13 cellular contexts compared by ENCODE assay signal in the genomic region with DNA sequence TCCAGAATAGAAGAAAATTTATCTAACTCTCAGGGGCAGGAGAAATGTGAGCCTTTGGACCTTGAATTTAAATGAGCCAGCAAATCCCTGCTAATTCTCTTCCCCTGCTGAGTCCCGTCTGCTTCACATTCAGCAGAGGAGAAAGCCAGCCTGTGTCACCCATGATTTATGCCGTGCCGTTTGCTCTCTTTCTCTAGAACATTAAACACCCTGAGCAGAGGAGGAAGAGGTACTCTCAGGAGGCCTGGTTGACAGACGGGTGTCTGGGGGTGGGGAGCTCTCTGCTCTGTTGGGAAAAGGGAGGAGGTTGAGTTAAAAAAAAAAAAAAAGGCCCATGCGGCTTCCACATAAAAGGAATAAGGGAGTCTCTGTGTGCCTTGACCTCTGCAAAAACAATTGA. TPM values are rescaled to one million over a fixed set of nuclear protein-coding genes. Genes with fewer than 3 reads are reported as not detected.
DNase-seq lines count a peak whose midpoint lies in the region; FAIRE-seq and TF ChIP-seq lines count a peak whose summit lies in the region.
"Had no signal": no experiment of that assay in that cellular context is flagged by ENCODE, and none has a peak within 500 bp of the region (broad histone marks: within the 10 kb centered on the region; RNA-seq: fewer than 3 reads in every experiment).

No MANE protein-coding gene starts in this region.

- H3K4ac ChIP-seq in H9 (ENCODE audit: low read depth, low read length) = no peak overlapping the region

- no peak overlapping the region for H2BK15ac ChIP-seq in H9 (ENCODE audit: low read depth, low read length)

- no peak overlapping the region for H3K27ac ChIP-seq in H9 (ENCODE audit: insufficient read length, low read depth, low read length)
- H3K27ac ChIP-seq in ectodermal cell (ENCODE audit: insufficient read depth, low read depth, low read length, poor library complexity, severe bottlenecking) = peak overlapping the region; percentile 37
- no peak overlapping the region for H3K27ac ChIP-seq in PC-9

- DNase-seq in H9 (no peak), NCI-H2227 treated with DMSO at 0.1 percent for 48 hours (lab: John Stamatoyannopoulos, UW) (peak; percentile 21), osteocyte (ENCODE audit: extremely low spot score, unreplicated experiment) (peak; percentile 27), NCI-H1105 (lab: John Stamatoyannopoulos, UW) (no peak), RCC 7860 (ENCODE audit: low spot score) (no peak), PC-9 (no peak)
- DNase-seq in activated CD4-positive, alpha-beta T cell treated with anti-CD3 and anti-CD28 coated beads, Interleukin-2, amount 50 U/mL, for 4 hours = no peak
- DNase-seq: activated CD4-positive, alpha-beta memory T cell treated with anti-CD3 and anti-CD28 coated beads for 36 hours; effector CD8-positive, alpha-beta T cell; stimulated activated naive CD8-positive, alpha-beta T cell treated with anti-CD3 and anti-CD28 coated beads, Interleukin-15, amount 100 ng/mL, for 72 hours had no signal

- no peaks in the 10 kb centered on the region for H3K9me2 ChIP-seq in PC-9 (ENCODE audit: insufficient read depth)

- intact Hi-C loops in PC-9 (cut with micrococcal nuclease; ENCODE audit: unreplicated experiment) = no loop called here

- H3K36me3 ChIP-seq in ectodermal cell (ENCODE audit: control insufficient read depth, insufficient read depth, low read length) (no peaks in the 10 kb centered on the region), PC-9 (ENCODE audit: low read depth) (no peaks in the 10 kb centered on the region)

- H2BK12ac ChIP-seq in H9 (ENCODE audit: insufficient read length, low read depth, low read length) = no peak overlapping the region

- no peaks in the 10 kb centered on the region; the same call in none of the 2 replicates for H3F3A ChIP-seq in PC-9 (ENCODE audit: insufficient read depth, low read depth)

- H4K20me1 ChIP-seq in H9 (ENCODE audit: control insufficient read depth, insufficient read depth, insufficient read length) (no peaks in the 10 kb centered on the region), PC-9 (ENCODE audit: insufficient read depth) (no peaks in the 10 kb centered on the region)

- no peak overlapping the region for H3K9ac ChIP-seq in H9 (ENCODE audit: extremely low read depth, insufficient read length, low read length)

- no peak overlapping the region for H3K23ac ChIP-seq in H9 (ENCODE audit: insufficient read length, low read depth, low read length)

- H3K4me3 Mint-ChIP-seq in H9 = no peak overlapping the region
- H3K4me3 Mint-ChIP-seq in osteocyte (ENCODE audit: unreplicated experiment) = no peak overlapping the region
- H3K4me3 Mint-ChIP-seq: activated CD4-positive, alpha-beta memory T cell treated with anti-CD3 and anti-CD28 coated beads for 36 hours; activated naive CD8-positive, alpha-beta T cell; CD8-positive, alpha-beta T cell; stimulated activated naive CD8-positive, alpha-beta T cell treated with anti-CD3 and anti-CD28 coated beads, Interleukin-15, amount 100 ng/mL, for 72 hours had no signal

- no peaks in the 10 kb centered on the region for H3K79me2 ChIP-seq in H9 (ENCODE audit: insufficient read depth, low read length)
- no peaks in the 10 kb centered on the region for H3K79me2 ChIP-seq in PC-9 (ENCODE audit: low read depth)

- H3K4me1 Mint-ChIP-seq in H9 = peaks cover 16 to 26% of the 10 kb centered on the region in 2 experiments
- peaks cover 6% of the 10 kb centered on the region for H3K4me1 Mint-ChIP-seq in osteocyte (ENCODE audit: unreplicated experiment)

- no peak overlapping the region for H4K8ac ChIP-seq in H9 (replicated peaks; ENCODE audit: insufficient read length, low read depth, low read length)

- TF ChIP-seq CTCF in H9 (conservative IDR thresholded peaks at IDR 0.05) (no peak), osteocyte (IDR thresholded peaks at IDR 0.05) (no peak), PC-9 (conservative IDR thresholded peaks at IDR 0.05) (no peak)

- H3K36me3 Mint-ChIP-seq in H9 (ENCODE audit: insufficient read depth in 1 of 3, low read depth in 3 of 3) (no peaks in the 10 kb centered on the region), osteocyte (ENCODE audit: unreplicated experiment) (no peaks in the 10 kb centered on the region)
- H3K36me3 Mint-ChIP-seq: activated CD4-positive, alpha-beta memory T cell treated with anti-CD3 and anti-CD28 coated beads for 36 hours; activated naive CD8-positive, alpha-beta T cell; CD8-positive, alpha-beta T cell had no signal

- WGBS in H9 (ENCODE audit: extremely low coverage, insufficient read length, low lambda C conversion rate) = no CpG with 5 or more reads among the region's 5 CpGs
- 17% methylated on average over 5 of the region's 5 CpGs for WGBS in ectodermal cell, 2 experiments

- H3K14ac ChIP-seq in H9 (ENCODE audit: insufficient read depth, low read length) = no peak overlapping the region

- H2AFZ ChIP-seq in H9 (ENCODE audit: low read length) (peak overlapping the region; percentile 81), PC-9 (no peak overlapping the region)

- no peak overlapping the region for H4K91ac ChIP-seq in H9 (ENCODE audit: insufficient read length, low read depth, low read length)

- H3K27ac Mint-ChIP-seq in H9 (peak overlapping the region; percentile 54 to 92 (median 62); a peak in 4 of 7 replicates), osteocyte (ENCODE audit: unreplicated experiment) (no peak overlapping the region)
- H3K27ac Mint-ChIP-seq: activated CD4-positive, alpha-beta memory T cell treated with anti-CD3 and anti-CD28 coated beads for 36 hours; activated naive CD8-positive, alpha-beta T cell; CD8-positive, alpha-beta T cell had no signal

- no peak overlapping the region for H3K18ac ChIP-seq in H9 (ENCODE audit: insufficient read length, low read depth, low read length)

- no peak overlapping the region for H2BK120ac ChIP-seq in H9 (ENCODE audit: low read depth, low read length, poor library complexity, severe bottlenecking)

- H4K5ac ChIP-seq in H9 (ENCODE audit: insufficient read length, low read depth, low read length) = no peak overlapping the region

- POLR2A ChIA-PET in PC-9 (lab: Charles Lee; ENCODE audit: unreplicated experiment) = no interaction called here

- peaks cover 3% of the 10 kb centered on the region; the same call in 1 of the 2 replicates for H3K27me3 Mint-ChIP-seq in H9 (ENCODE audit: low read depth)
- H3K27me3 Mint-ChIP-seq in osteocyte (ENCODE audit: unreplicated experiment) = peaks cover 37% of the 10 kb centered on the region

- no peak overlapping the region for H3K56ac ChIP-seq in H9 (ENCODE audit: insufficient read length, low read depth, low read length)

- H3K9me3 ChIP-seq in H9 (ENCODE audit: control insufficient read depth, low read depth, low read length) (no peaks in the 10 kb centered on the region), ectodermal cell (ENCODE audit: control insufficient read depth, low read length) (no peaks in the 10 kb centered on the region), PC-9 (ENCODE audit: insufficient read depth, low read depth) (no peaks in the 10 kb centered on the region)

- no peak overlapping the region for H3T11ph ChIP-seq in H9 (ENCODE audit: low read length)

- no peak overlapping the region for H2BK20ac ChIP-seq in H9 (ENCODE audit: low read depth, low read length, poor library complexity, severe bottlenecking)

- H3K27me3 ChIP-seq in H9 (ENCODE audit: insufficient read depth, low read length) (no peaks in the 10 kb centered on the region), ectodermal cell (ENCODE audit: control insufficient read depth, insufficient read depth, low read length, poor library complexity, severe bottlenecking) (no peaks in the 10 kb centered on the region), PC-9 (ENCODE audit: insufficient read depth, low read depth) (no peaks in the 10 kb centered on the region)

- CTCF ChIA-PET in PC-9 (lab: Charles Lee) = no interaction called here

- no peak overlapping the region for H2BK5ac ChIP-seq in H9 (ENCODE audit: insufficient read length, low read length)

- H3K4me3 ChIP-seq in ectodermal cell (ENCODE audit: insufficient read depth, low read depth, low read length) (no peak overlapping the region), PC-9 (no peak overlapping the region)

- H3K79me1 ChIP-seq in H9 (ENCODE audit: insufficient read depth, low read depth, low read length, poor library complexity, severe bottlenecking) = no peaks in the 10 kb centered on the region

- no peaks in the 10 kb centered on the region for H3K4me1 ChIP-seq in H9 (ENCODE audit: insufficient read depth, low read length)
- peaks cover 11% of the 10 kb centered on the region for H3K4me1 ChIP-seq in ectodermal cell (ENCODE audit: control insufficient read depth, insufficient read depth, low read length)
- H3K4me1 ChIP-seq in PC-9 (replicated peaks; ENCODE audit: insufficient read depth) = no peaks in the 10 kb centered on the region

- FAIRE-seq in RCC 7860 (lab: Jason Lieb, UNC) = no peak

- H3K9me3 Mint-ChIP-seq in H9 = no peaks in the 10 kb centered on the region
- H3K9me3 Mint-ChIP-seq in osteocyte (ENCODE audit: unreplicated experiment) = no peaks in the 10 kb centered on the region
- H3K9me3 Mint-ChIP-seq: activated CD4-positive, alpha-beta memory T cell treated with anti-CD3 and anti-CD28 coated beads for 36 hours; CD8-positive, alpha-beta T cell; stimulated activated naive CD8-positive, alpha-beta T cell treated with anti-CD3 and anti-CD28 coated beads, Interleukin-15, amount 100 ng/mL, for 72 hours had no signal

- H3K4me2 ChIP-seq in H9 (ENCODE audit: insufficient read depth, insufficient read length, low read length) = no peak overlapping the region
- H3K4me2 ChIP-seq in PC-9 = no peak overlapping the region

- no peak overlapping the region for H2AK5ac ChIP-seq in H9 (ENCODE audit: insufficient read length, low read length)

- H3K23me2 ChIP-seq in H9 (ENCODE audit: insufficient read length, low read depth, low read length, poor library complexity, severe bottlenecking) = no peaks in the 10 kb centered on the region

- BruUV-seq in PC-9 (replicated peaks; lab: Mats Ljungman, UMichigan) = no TSS peak

RNA-seq across cellular contexts. Expression of gene MTMR3, which starts 11.3 kb away (rescaled TPM):
- total RNA-seq in H9 (2021) = 18.9 and 19.8 TPM in 2 replicates
- 25.6 TPM for polyA plus RNA-seq in ectodermal cell (2013, experiment 1 of 4)
- 29.2 TPM for polyA plus RNA-seq in ectodermal cell (2013, experiment 2 of 4)
- polyA plus RNA-seq in ectodermal cell (2013, experiment 3 of 4) = 19.5 TPM
- 28.3 TPM for polyA plus RNA-seq in ectodermal cell (2013, experiment 4 of 4)
- 41.2 and 42.5 TPM in 2 replicates for total RNA-seq in osteocyte
- 28.1 and 31.1 TPM in 2 replicates for total RNA-seq in PC-9 (2021)

RNA-seq across cellular contexts. Expression of gene ASCC2, which starts 33.6 kb away (rescaled TPM):
- total RNA-seq in H9 (2021) (46.5 and 48.2 TPM in 2 replicates), osteocyte (47.1 and 49.4 TPM in 2 replicates), PC-9 (2021) (39.9 and 43.3 TPM in 2 replicates)
- 49.6 TPM for polyA plus RNA-seq in ectodermal cell (2013, experiment 1 of 4)
- polyA plus RNA-seq in ectodermal cell (2013, experiment 2 of 4) = 50.4 TPM
- polyA plus RNA-seq in ectodermal cell (2013, experiment 3 of 4) = 41.3 TPM
- 40.1 TPM for polyA plus RNA-seq in ectodermal cell (2013, experiment 4 of 4)

Comparison
In these comparisons a context has a peak if more than half of its experiments do, and no peak if none do; other contexts are left out.
1. DNase-seq: peak in NCI-H2227 treated with DMSO at 0.1 percent for 48 hours (single experiment) and osteocyte (single experiment); none in H9 (single experiment), activated CD4-positive, alpha-beta T cell treated with anti-CD3 and anti-CD28 coated beads, Interleukin-2, amount 50 U/mL, for 4 hours (0 of 2), NCI-H1105 (single experiment), RCC 7860 (single experiment) and PC-9 (0 of 2).